In genomic region chr2:190649035-190649797, GRCh38 we compare ENCODE assay signal across 8 cellular contexts. TPM values are rescaled to one million over a fixed set of nuclear protein-coding genes. Genes with fewer than 3 reads are reported as not detected.
A peak's percentile ranks its signal among the peaks of the same experiment; 100 is the strongest.
DNase-seq lines count a peak whose midpoint lies in the region; ATAC-seq and TF ChIP-seq lines count a peak whose summit lies in the region.

Gene NAB1 (plus strand): TSS chr2:190649083. CDS start chr2:190659177, 10,094 bp downstream.

- intact Hi-C loops in cardiac septum (cut with DNase I) (loop anchor here (2.0 to 5.0 kb wide), 2 partner anchors 74 to 233 kb away; partner anchors contain the start of gene GLS), prostate gland (cut with DNase I) (loop anchor here (2.0 kb wide), 1 partner anchor 114 kb away; the partner anchor contains the start of gene NEMP2)

- peak; percentile 68 for DNase-seq in BE2C
- DNase-seq in SJSA1 (ENCODE audit: low read depth in 1 of 2, low spot score in 2 of 2): peak; percentile 55 to 56
- peak; percentile 85 for DNase-seq in cardiac septum (ENCODE audit: low spot score)
- peak; percentile 25 for DNase-seq in prostate gland (ENCODE audit: low spot score)

- no peak for TF ChIP-seq CTCF in BE2C (IDR thresholded peaks at IDR 0.05; ENCODE audit: low read depth, low read length)
- no peak for TF ChIP-seq CTCF in prostate gland (IDR thresholded peaks at IDR 0.05)

- H3K4me1 Mint-ChIP-seq in activated naive CD4-positive, alpha-beta T cell treated with anti-CD3 and anti-CD28 coated beads, Interleukin-2, amount 50 U/mL, for 24 hours: peaks cover 52% of the 10 kb centered on the region

- no peaks in the 10 kb centered on the region for H3K36me3 Mint-ChIP-seq in activated naive CD4-positive, alpha-beta T cell treated with anti-CD3 and anti-CD28 coated beads, Interleukin-2, amount 50 U/mL, for 24 hours

- H3K4me3 ChIP-seq in BE2C (ENCODE audit: low read depth, low read length) (peak within 1 kb of the TSS; percentile 85), SJSA1 (peak within 1 kb of the TSS; percentile 97), prostate gland (peak within 1 kb of the TSS; percentile 87 to 97), urinary bladder (ENCODE audit: low read depth, low read length) (peak within 1 kb of the TSS; percentile 85)

- TF ChIP-seq POLR2A in GM19193 (IDR thresholded peaks at IDR 0.05; ENCODE audit: extremely low read depth, insufficient read depth, insufficient read length) (peak; percentile 50), prostate gland (IDR thresholded peaks at IDR 0.05) (no peak)

- WGBS in prostate gland: under 1% methylated on average over 79 of the region's 95 CpGs
- under 1% methylated on average over 87 of the region's 95 CpGs for WGBS in urinary bladder

- H3K27me3 Mint-ChIP-seq in activated naive CD4-positive, alpha-beta T cell treated with anti-CD3 and anti-CD28 coated beads, Interleukin-2, amount 50 U/mL, for 24 hours: no peaks in the 10 kb centered on the region

- peaks cover 5% of the 10 kb centered on the region for H3K4me1 ChIP-seq in BE2C
- H3K4me1 ChIP-seq in SJSA1 (replicated peaks): peaks cover 7% of the 10 kb centered on the region; the same call in 1 of the 2 replicates
- H3K4me1 ChIP-seq in prostate gland (replicated peaks): peaks cover 6% of the 10 kb centered on the region
- no peaks in the 10 kb centered on the region for H3K4me1 ChIP-seq in urinary bladder (ENCODE audit: insufficient read depth)

- H3K4me3 Mint-ChIP-seq in activated naive CD4-positive, alpha-beta T cell treated with anti-CD3 and anti-CD28 coated beads, Interleukin-2, amount 50 U/mL, for 24 hours: peak within 1 kb of the TSS; percentile 98

- H3K27ac ChIP-seq in SJSA1 (peak within 1 kb of the TSS; percentile 63), prostate gland (peak within 1 kb of the TSS; percentile 86), urinary bladder (ENCODE audit: low read depth) (peak within 1 kb of the TSS; percentile 81)

- H3K27me3 ChIP-seq in BE2C (no peaks in the 10 kb centered on the region), SJSA1 (replicated peaks) (no peaks in the 10 kb centered on the region), prostate gland (replicated peaks; ENCODE audit: insufficient read depth) (no peaks in the 10 kb centered on the region)

- no peaks in the 10 kb centered on the region for H3K9me3 Mint-ChIP-seq in activated naive CD4-positive, alpha-beta T cell treated with anti-CD3 and anti-CD28 coated beads, Interleukin-2, amount 50 U/mL, for 24 hours

- peak; percentile 61 for ATAC-seq in HG03432 (IDR thresholded peaks at IDR 0.05; ENCODE audit: unreplicated experiment)

- H3K36me3 ChIP-seq in BE2C: no peaks in the 10 kb centered on the region
- peaks cover 5% of the 10 kb centered on the region for H3K36me3 ChIP-seq in SJSA1
- H3K36me3 ChIP-seq in prostate gland: no peaks in the 10 kb centered on the region
- H3K36me3 ChIP-seq in urinary bladder (ENCODE audit: insufficient read depth): no peaks in the 10 kb centered on the region

- peak within 1 kb of the TSS; percentile 97 for H3K27ac Mint-ChIP-seq in activated naive CD4-positive, alpha-beta T cell treated with anti-CD3 and anti-CD28 coated beads, Interleukin-2, amount 50 U/mL, for 24 hours

- H3K9me3 ChIP-seq in BE2C (no peaks in the 10 kb centered on the region), SJSA1 (replicated peaks) (no peaks in the 10 kb centered on the region), prostate gland (no peaks in the 10 kb centered on the region)

RNA-seq across cellular contexts. Expression of gene NAB1, which starts in this region (rescaled TPM):
- 22.4 TPM for polyA plus RNA-seq in BE2C (2012; ENCODE audit: insufficient read depth, insufficient read length, low read depth)
- total RNA-seq in SJSA1 (2014; rRNA removed; shearing (Covaris generic)): 30.1 and 31.2 TPM in 2 replicates
- 35.4 TPM for total RNA-seq in cardiac septum
- 10 to 100 TPM; 36.6 to 48.6 TPM for total RNA-seq in prostate gland
- total RNA-seq in urinary bladder: 141 TPM
- polyA plus RNA-seq in urinary bladder: 21.0 TPM

Comparison
In these comparisons a context has a peak if more than half of its experiments do, and no peak if none do; other contexts are left out.
1. Peak in every context shown above with its lines: DNase-seq, ATAC-seq, H3K4me3 ChIP-seq and H3K27ac ChIP-seq.
2. DNase-seq: peak in every context shown above with its lines; median percentile 85 in cardiac septum; 68 in BE2C; 56 in SJSA1; 25 in prostate gland.